Comparison of ENCODE assay signal across 13 cellular contexts in genomic region chr20:31740656-31741323, GRCh38. TPM values are rescaled to one million over a fixed set of nuclear protein-coding genes. Genes with fewer than 3 reads are reported as not detected.
DNase-seq lines count a peak whose midpoint lies in the region; ATAC-seq and TF ChIP-seq lines count a peak whose summit lies in the region.
"Had no signal": no experiment of that assay in that cellular context is flagged by ENCODE, and none has a peak within 500 bp of the region (broad histone marks: within the 10 kb centered on the region; RNA-seq: fewer than 3 reads in every experiment).

No MANE protein-coding gene starts in this region.

- H3K79me2 ChIP-seq in ACC112 (ENCODE audit: control insufficient read depth, insufficient read depth, low read length, unreplicated experiment), result peaks cover 62% of the 10 kb centered on the region

- DNase-seq in H7, result no peak
- no peak for DNase-seq in SJSA1 (ENCODE audit: low read depth in 1 of 2, low spot score in 2 of 2)
- no peak for DNase-seq in iPS DF 6.9 (ENCODE audit: low read depth, low spot score)
- no peak for DNase-seq in mucosa of descending colon
- no peak for DNase-seq in activated CD4-positive, alpha-beta T cell treated with anti-CD3 and anti-CD28 coated beads, Interleukin-2, amount 50 U/mL, for 48 hours
- no peak for DNase-seq in posterior vena cava (ENCODE audit: low spot score)
- no peak for DNase-seq in nucleus accumbens (lab: John Stamatoyannopoulos, UW)
- DNase-seq: left cardiac atrium, NCI-H1092 treated with DMSO at 0.1 percent for 48 hours, posterior cingulate gyrus had no signal

- peaks cover 14% of the 10 kb centered on the region for H3K4me1 ChIP-seq in ACC112 (ENCODE audit: control insufficient read depth, insufficient read depth, low read length, unreplicated experiment)
- peaks cover 12% of the 10 kb centered on the region for H3K4me1 ChIP-seq in SJSA1 (replicated peaks)
- no peaks in the 10 kb centered on the region for H3K4me1 ChIP-seq in iPS DF 6.9 (ENCODE audit: control insufficient read depth, insufficient read depth, low read length)
- H3K4me1 ChIP-seq in mucosa of descending colon (ENCODE audit: low read depth), result peaks cover 4% of the 10 kb centered on the region

- no peak overlapping the region for H2AFZ ChIP-seq in ACC112 (ENCODE audit: low read length, unreplicated experiment)

- H3K4me3 ChIP-seq in ACC112 (ENCODE audit: low read depth, low read length), result peak overlapping the region; percentile 94
- H3K4me3 ChIP-seq in H7 (ENCODE audit: insufficient read depth, low read depth, low read length), result peak overlapping the region; percentile 76
- H3K4me3 ChIP-seq in SJSA1, result peak overlapping the region; percentile 63
- peak overlapping the region; percentile 0; the same call in 1 of the 2 replicates for H3K4me3 ChIP-seq in iPS DF 6.9 (ENCODE audit: low read length)
- H3K4me3 ChIP-seq in mucosa of descending colon, result no peak overlapping the region
- H3K4me3 ChIP-seq: ascending aorta had no signal

- intact Hi-C loops in mucosa of descending colon (cut with DNase I, micrococcal nuclease) (no loop called here), posterior vena cava (cut with DNase I) (no loop called here)

- no peak for ATAC-seq in mucosa of descending colon
- ATAC-seq: left cardiac atrium had no signal

- no peaks in the 10 kb centered on the region for H3K27me3 ChIP-seq in ACC112 (ENCODE audit: insufficient read depth, low read length)
- no peaks in the 10 kb centered on the region for H3K27me3 ChIP-seq in H7 (ENCODE audit: control insufficient read depth, insufficient read depth, low read length)
- no peaks in the 10 kb centered on the region for H3K27me3 ChIP-seq in SJSA1 (replicated peaks)
- no peaks in the 10 kb centered on the region for H3K27me3 ChIP-seq in iPS DF 6.9 (ENCODE audit: control insufficient read depth, insufficient read depth, low read length)
- H3K27me3 ChIP-seq: ascending aorta had no signal

- no CpG with 5 or more reads among the region's 1 CpG for whole genome bisulfite sequencing in iPS DF 6.9 (ENCODE audit: insufficient coverage, insufficient read length)

- H3K36me3 ChIP-seq in ACC112 (ENCODE audit: insufficient read depth, low read length) (peaks cover 4% of the 10 kb centered on the region; the same call in 1 of the 2 replicates), H7 (replicated peaks; ENCODE audit: control insufficient read depth, insufficient read depth, low read length) (peaks cover 8% of the 10 kb centered on the region), SJSA1 (peaks cover 58% of the 10 kb centered on the region), iPS DF 6.9 (ENCODE audit: control insufficient read depth, insufficient read depth, low read length) (no peaks in the 10 kb centered on the region), mucosa of descending colon (ENCODE audit: low read depth) (no peaks in the 10 kb centered on the region)
- H3K36me3 ChIP-seq: ascending aorta had no signal

- no peaks in the 10 kb centered on the region for H3K9me3 ChIP-seq in SJSA1 (replicated peaks)
- H3K9me3 ChIP-seq in iPS DF 6.9 (ENCODE audit: control insufficient read depth, insufficient read depth, low read length), result no peaks in the 10 kb centered on the region
- no peaks in the 10 kb centered on the region for H3K9me3 ChIP-seq in mucosa of descending colon
- H3K9me3 ChIP-seq: ascending aorta had no signal

- no peak for TF ChIP-seq CTCF in mucosa of descending colon (IDR thresholded peaks at IDR 0.05)

- H3K27ac ChIP-seq in ACC112 (ENCODE audit: low read depth, low read length) (peak overlapping the region; percentile 74), SJSA1 (peak overlapping the region; percentile 91), iPS DF 6.9 (ENCODE audit: low read length) (no peak overlapping the region)
- H3K27ac ChIP-seq: ascending aorta, C4-2B had no signal

RNA-seq across cellular contexts. Expression of gene TPX2, which starts 1.7 kb away (rescaled TPM):
- 119 and 157 TPM in 2 replicates for total RNA-seq in H7 (2014; rRNA removed; shearing (Covaris generic))
- 212 and 238 TPM in 2 replicates for total RNA-seq in SJSA1 (2014; rRNA removed; shearing (Covaris generic))
- 10 to 100 TPM in 1 of 3 donors, 1 to 10 TPM in 2; 3.0 to 26.6 (median 8.8) TPM for total RNA-seq in mucosa of descending colon
- total RNA-seq in posterior vena cava, result under 1 TPM; 0.76 to 0.88 TPM
- total RNA-seq: ascending aorta had no signal

RNA-seq across cellular contexts. Expression of gene BCL2L1, which starts 18.1 kb away (rescaled TPM):
- 38.5 and 53.6 TPM in 2 replicates for total RNA-seq in H7 (2014; rRNA removed; shearing (Covaris generic))
- 103 and 106 TPM in 2 replicates for total RNA-seq in SJSA1 (2014; rRNA removed; shearing (Covaris generic))
- total RNA-seq in mucosa of descending colon (10 to 100 TPM; 76.2 to 90.3 (median 78.1) TPM), posterior vena cava (10 to 100 TPM; 65.4 to 76.0 TPM)
